Comparison of ENCODE assay signal across 24 cellular contexts in the genomic region with DNA sequence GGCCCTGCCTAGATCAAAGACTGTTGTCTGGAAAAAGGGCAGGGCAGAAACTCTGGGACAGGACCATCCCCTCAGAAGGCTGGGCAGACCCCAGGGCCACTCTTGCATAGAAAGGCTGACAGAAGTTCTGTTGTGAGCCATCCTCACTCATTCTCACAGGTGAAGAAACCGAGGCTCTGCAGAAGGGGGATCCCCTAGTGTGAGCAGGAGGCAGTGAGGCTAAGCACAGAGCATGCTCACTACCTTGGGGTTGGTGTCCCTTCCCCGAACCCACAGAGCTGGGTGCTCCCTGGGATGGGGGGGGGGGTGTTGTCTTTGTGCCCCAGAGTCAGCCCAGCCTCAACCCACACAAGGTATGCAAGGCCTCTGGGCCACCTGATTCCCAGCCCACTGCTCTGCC. TPM values are rescaled to one million over a fixed set of nuclear protein-coding genes. Genes with fewer than 3 reads are reported as not detected.
DNase-seq lines count a peak whose midpoint lies in the region; ATAC-seq and TF ChIP-seq lines count a peak whose summit lies in the region.
"Had no signal": no experiment of that assay in that cellular context is flagged by ENCODE, and none has a peak within 500 bp of the region (broad histone marks: within the 10 kb centered on the region; RNA-seq: fewer than 3 reads in every experiment).

No MANE protein-coding gene starts in this region.

- no peak overlapping the region for H3K4me3 Mint-ChIP-seq in activated CD4-positive, alpha-beta memory T cell treated with anti-CD3 and anti-CD28 coated beads for 36 hours
- no peak overlapping the region for H3K4me3 Mint-ChIP-seq in activated CD4-positive, alpha-beta memory T cell treated with anti-CD3 and anti-CD28 coated beads, Interleukin-2, amount 10 ng/mL, durations not matched to agents 7 days and 5 days
- H3K4me3 Mint-ChIP-seq in activated naive CD4-positive, alpha-beta T cell treated with anti-CD3 and anti-CD28 coated beads for 36 hours: no peak overlapping the region
- H3K4me3 Mint-ChIP-seq in activated T-helper 17 cell treated with anti-CD3 and anti-CD28 coated beads, Interleukin-2, amount 50 U/mL, for 72 hours: no peak overlapping the region
- H3K4me3 Mint-ChIP-seq in progenitor cell of endocrine pancreas (ENCODE audit: low read depth): no peak overlapping the region
- H3K4me3 Mint-ChIP-seq: CD14-positive monocyte; CD4-positive, alpha-beta T cell; CD8-positive, alpha-beta memory T cell; GM23338; H9 had no signal

- peak; percentile 48 to 56 for ATAC-seq in activated naive CD4-positive, alpha-beta T cell treated with anti-CD3 and anti-CD28 coated beads, Interleukin-2, amount 50 U/mL, for 72 hours
- ATAC-seq in activated T-helper 17 cell treated with anti-CD3 and anti-CD28 coated beads, Interleukin-2, amount 50 U/mL, for 72 hours (replicated peaks): peak; percentile 78
- peak; percentile 62 for ATAC-seq in stimulated activated naive CD8-positive, alpha-beta T cell treated with anti-CD3 and anti-CD28 coated beads, Interleukin-15, Interleukin-2, amounts not matched to agents 100 U/mL and 50 U/mL, for 24 hours
- ATAC-seq: A549, GM12878, GM23338, HCT116 had no signal

- no peaks in the 10 kb centered on the region for H3K36me3 Mint-ChIP-seq in activated CD4-positive, alpha-beta memory T cell treated with anti-CD3 and anti-CD28 coated beads for 36 hours
- H3K36me3 Mint-ChIP-seq in activated CD4-positive, alpha-beta memory T cell treated with anti-CD3 and anti-CD28 coated beads, Interleukin-2, amount 10 ng/mL, durations not matched to agents 7 days and 5 days (ENCODE audit: low read depth): no peaks in the 10 kb centered on the region
- H3K36me3 Mint-ChIP-seq in activated naive CD4-positive, alpha-beta T cell treated with anti-CD3 and anti-CD28 coated beads, Interleukin-2, amount 50 U/mL, for 72 hours: no peaks in the 10 kb centered on the region
- H3K36me3 Mint-ChIP-seq in activated naive CD4-positive, alpha-beta T cell treated with anti-CD3 and anti-CD28 coated beads for 36 hours (ENCODE audit: low read depth): no peaks in the 10 kb centered on the region
- H3K36me3 Mint-ChIP-seq in activated T-helper 17 cell treated with anti-CD3 and anti-CD28 coated beads, Interleukin-2, amount 50 U/mL, for 72 hours (ENCODE audit: low read depth): no peaks in the 10 kb centered on the region
- no peaks in the 10 kb centered on the region for H3K36me3 Mint-ChIP-seq in progenitor cell of endocrine pancreas (ENCODE audit: insufficient read depth)
- H3K36me3 Mint-ChIP-seq: CD14-positive monocyte had no signal

- intact Hi-C loops in activated CD4-positive, alpha-beta memory T cell treated with anti-CD3 and anti-CD28 coated beads for 36 hours (cut with micrococcal nuclease): no loop called here
- intact Hi-C loops in activated naive CD4-positive, alpha-beta T cell treated with anti-CD3 and anti-CD28 coated beads for 36 hours (cut with micrococcal nuclease): no loop called here

- no peaks in the 10 kb centered on the region for H3K27me3 Mint-ChIP-seq in activated CD4-positive, alpha-beta memory T cell treated with anti-CD3 and anti-CD28 coated beads for 36 hours
- H3K27me3 Mint-ChIP-seq in activated CD4-positive, alpha-beta memory T cell treated with anti-CD3 and anti-CD28 coated beads, Interleukin-2, amount 10 ng/mL, durations not matched to agents 7 days and 5 days: no peaks in the 10 kb centered on the region
- no peaks in the 10 kb centered on the region for H3K27me3 Mint-ChIP-seq in activated naive CD4-positive, alpha-beta T cell treated with anti-CD3 and anti-CD28 coated beads for 36 hours (ENCODE audit: low read depth)
- peaks cover 5% of the 10 kb centered on the region for H3K27me3 Mint-ChIP-seq in activated T-helper 17 cell treated with anti-CD3 and anti-CD28 coated beads, Interleukin-2, amount 50 U/mL, for 72 hours
- peaks cover 13% of the 10 kb centered on the region for H3K27me3 Mint-ChIP-seq in progenitor cell of endocrine pancreas
- H3K27me3 Mint-ChIP-seq: CD4-positive, alpha-beta T cell had no signal

- DNase-seq in activated CD4-positive, alpha-beta memory T cell treated with anti-CD3 and anti-CD28 coated beads for 36 hours: peak; percentile 16
- no peak for DNase-seq in activated CD4-positive, alpha-beta memory T cell treated with anti-CD3 and anti-CD28 coated beads, Interleukin-2, amount 10 ng/mL, durations not matched to agents 7 days and 5 days
- DNase-seq in activated naive CD4-positive, alpha-beta T cell treated with anti-CD3 and anti-CD28 coated beads, Interleukin-2, amount 50 U/mL, for 72 hours (ENCODE audit: low spot score in 2 of 2): no peak
- no peak for DNase-seq in activated naive CD4-positive, alpha-beta T cell treated with anti-CD3 and anti-CD28 coated beads for 36 hours
- DNase-seq in stimulated activated naive CD8-positive, alpha-beta T cell treated with anti-CD3 and anti-CD28 coated beads, Interleukin-15, Interleukin-2, amounts not matched to agents 100 U/mL and 50 U/mL, for 24 hours: peak; percentile 14
- no peak for DNase-seq in progenitor cell of endocrine pancreas (ENCODE audit: low spot score, unreplicated experiment)
- DNase-seq in activated effector memory CD4-positive, alpha-beta T cell treated with anti-CD3 and anti-CD28 coated beads, Interleukin-2, amount 50 U/mL, for 16 hours: no peak
- DNase-seq: 8988T; ACHN; AML-193; BE2C; CD4-positive, alpha-beta T cell; CD8-positive, alpha-beta memory T cell; DMS 273 treated with DMSO at 0.1 percent for 48 hours; DMS79; EL; GDM1; H9 had no signal

- TF ChIP-seq CTCF in progenitor cell of endocrine pancreas (IDR thresholded peaks at IDR 0.05; ENCODE audit: unreplicated experiment): no peak

- H3K4me1 Mint-ChIP-seq in activated CD4-positive, alpha-beta memory T cell treated with anti-CD3 and anti-CD28 coated beads for 36 hours (ENCODE audit: low read depth): no peaks in the 10 kb centered on the region
- H3K4me1 Mint-ChIP-seq in activated CD4-positive, alpha-beta memory T cell treated with anti-CD3 and anti-CD28 coated beads, Interleukin-2, amount 10 ng/mL, durations not matched to agents 7 days and 5 days: no peaks in the 10 kb centered on the region
- H3K4me1 Mint-ChIP-seq in activated naive CD4-positive, alpha-beta T cell treated with anti-CD3 and anti-CD28 coated beads for 36 hours (ENCODE audit: low read depth): no peaks in the 10 kb centered on the region
- no peaks in the 10 kb centered on the region for H3K4me1 Mint-ChIP-seq in activated T-helper 17 cell treated with anti-CD3 and anti-CD28 coated beads, Interleukin-2, amount 50 U/mL, for 72 hours
- H3K4me1 Mint-ChIP-seq in progenitor cell of endocrine pancreas (ENCODE audit: low read depth): no peaks in the 10 kb centered on the region
- H3K4me1 Mint-ChIP-seq: CD14-positive monocyte; CD8-positive, alpha-beta memory T cell had no signal

- POLR2A ChIA-PET in activated CD4-positive, alpha-beta memory T cell treated with anti-CD3 and anti-CD28 coated beads for 36 hours (lab: Charles Lee): no interaction called here
- POLR2A ChIA-PET in activated CD4-positive, alpha-beta memory T cell treated with anti-CD3 and anti-CD28 coated beads, Interleukin-2, amount 10 ng/mL, durations not matched to agents 7 days and 5 days (lab: Charles Lee): no interaction called here

- no peaks in the 10 kb centered on the region for H3K9me3 Mint-ChIP-seq in activated CD4-positive, alpha-beta memory T cell treated with anti-CD3 and anti-CD28 coated beads for 36 hours
- no peaks in the 10 kb centered on the region for H3K9me3 Mint-ChIP-seq in activated CD4-positive, alpha-beta memory T cell treated with anti-CD3 and anti-CD28 coated beads, Interleukin-2, amount 10 ng/mL, durations not matched to agents 7 days and 5 days
- peaks cover 0 to 5% of the 10 kb centered on the region in 2 donors for H3K9me3 Mint-ChIP-seq in activated naive CD4-positive, alpha-beta T cell treated with anti-CD3 and anti-CD28 coated beads, Interleukin-2, amount 50 U/mL, for 72 hours
- H3K9me3 Mint-ChIP-seq in activated naive CD4-positive, alpha-beta T cell treated with anti-CD3 and anti-CD28 coated beads for 36 hours: no peaks in the 10 kb centered on the region
- no peaks in the 10 kb centered on the region for H3K9me3 Mint-ChIP-seq in activated T-helper 17 cell treated with anti-CD3 and anti-CD28 coated beads, Interleukin-2, amount 50 U/mL, for 72 hours
- no peaks in the 10 kb centered on the region for H3K9me3 Mint-ChIP-seq in progenitor cell of endocrine pancreas (ENCODE audit: low read depth)
- H3K9me3 Mint-ChIP-seq: CD4-positive, alpha-beta T cell; CD8-positive, alpha-beta memory T cell; GM23338; H9 had no signal

- CTCF ChIA-PET in activated CD4-positive, alpha-beta memory T cell treated with anti-CD3 and anti-CD28 coated beads for 36 hours (lab: Charles Lee): no interaction called here
- CTCF ChIA-PET in activated CD4-positive, alpha-beta memory T cell treated with anti-CD3 and anti-CD28 coated beads, Interleukin-2, amount 10 ng/mL, durations not matched to agents 7 days and 5 days (lab: Charles Lee): no interaction called here
- CTCF ChIA-PET in activated naive CD4-positive, alpha-beta T cell treated with anti-CD3 and anti-CD28 coated beads for 36 hours (lab: Charles Lee): no interaction called here

- no peak overlapping the region for H3K27ac Mint-ChIP-seq in activated CD4-positive, alpha-beta memory T cell treated with anti-CD3 and anti-CD28 coated beads for 36 hours
- no peak overlapping the region for H3K27ac Mint-ChIP-seq in activated CD4-positive, alpha-beta memory T cell treated with anti-CD3 and anti-CD28 coated beads, Interleukin-2, amount 10 ng/mL, durations not matched to agents 7 days and 5 days
- H3K27ac Mint-ChIP-seq in activated naive CD4-positive, alpha-beta T cell treated with anti-CD3 and anti-CD28 coated beads, Interleukin-2, amount 50 U/mL, for 72 hours: no peak overlapping the region
- H3K27ac Mint-ChIP-seq in activated naive CD4-positive, alpha-beta T cell treated with anti-CD3 and anti-CD28 coated beads for 36 hours: no peak overlapping the region
- no peak overlapping the region for H3K27ac Mint-ChIP-seq in activated T-helper 17 cell treated with anti-CD3 and anti-CD28 coated beads, Interleukin-2, amount 50 U/mL, for 72 hours
- no peak overlapping the region for H3K27ac Mint-ChIP-seq in progenitor cell of endocrine pancreas
- H3K27ac Mint-ChIP-seq: CD14-positive monocyte; CD4-positive, alpha-beta T cell; GM23338 had no signal

RNA-seq across cellular contexts. Expression of a gene that starts 50.9 kb away (rescaled TPM):
- total RNA-seq in activated CD4-positive, alpha-beta memory T cell treated with anti-CD3 and anti-CD28 coated beads for 36 hours: 10 to 100 TPM; 16.0 TPM
- total RNA-seq in activated CD4-positive, alpha-beta memory T cell treated with anti-CD3 and anti-CD28 coated beads, Interleukin-2, amount 10 ng/mL, durations not matched to agents 7 days and 5 days: 10 to 100 TPM; 22.1 to 22.7 TPM
- total RNA-seq in activated naive CD4-positive, alpha-beta T cell treated with anti-CD3 and anti-CD28 coated beads, Interleukin-2, amount 50 U/mL, for 72 hours: 10 to 100 TPM; 10.9 to 15.1 TPM
- 10 to 100 TPM; 10.6 to 11.1 TPM for total RNA-seq in activated naive CD4-positive, alpha-beta T cell treated with anti-CD3 and anti-CD28 coated beads for 36 hours
- total RNA-seq in activated T-helper 17 cell treated with anti-CD3 and anti-CD28 coated beads, Interleukin-2, amount 50 U/mL, for 72 hours: 10 to 100 TPM; 14.3 to 21.9 TPM
- total RNA-seq in progenitor cell of endocrine pancreas: 32.7 and 33.0 TPM in 2 replicates

RNA-seq across cellular contexts. Expression of a gene that starts 59.5 kb away (rescaled TPM):
- total RNA-seq in activated CD4-positive, alpha-beta memory T cell treated with anti-CD3 and anti-CD28 coated beads for 36 hours: 10 to 100 TPM; 17.8 to 20.1 TPM
- total RNA-seq in activated CD4-positive, alpha-beta memory T cell treated with anti-CD3 and anti-CD28 coated beads, Interleukin-2, amount 10 ng/mL, durations not matched to agents 7 days and 5 days: 10 to 100 TPM; 37.1 to 39.7 TPM
- 10 to 100 TPM; 18.1 to 34.3 TPM for total RNA-seq in activated naive CD4-positive, alpha-beta T cell treated with anti-CD3 and anti-CD28 coated beads, Interleukin-2, amount 50 U/mL, for 72 hours
- 10 to 100 TPM; 11.0 to 11.3 TPM for total RNA-seq in activated naive CD4-positive, alpha-beta T cell treated with anti-CD3 and anti-CD28 coated beads for 36 hours
- total RNA-seq in activated T-helper 17 cell treated with anti-CD3 and anti-CD28 coated beads, Interleukin-2, amount 50 U/mL, for 72 hours: 10 to 100 TPM; 35.6 to 40.8 TPM
- 18.7 and 19.2 TPM in 2 replicates for total RNA-seq in progenitor cell of endocrine pancreas

RNA-seq across cellular contexts. Expression of a gene that starts 59.6 kb away (rescaled TPM):
- 10 to 100 TPM; 33.2 to 35.8 TPM for total RNA-seq in activated CD4-positive, alpha-beta memory T cell treated with anti-CD3 and anti-CD28 coated beads for 36 hours
- total RNA-seq in activated CD4-positive, alpha-beta memory T cell treated with anti-CD3 and anti-CD28 coated beads, Interleukin-2, amount 10 ng/mL, durations not matched to agents 7 days and 5 days: 10 to 100 TPM; 48.8 to 50.1 TPM
- 10 to 100 TPM; 42.3 to 50.7 TPM for total RNA-seq in activated naive CD4-positive, alpha-beta T cell treated with anti-CD3 and anti-CD28 coated beads, Interleukin-2, amount 50 U/mL, for 72 hours
- total RNA-seq in activated naive CD4-positive, alpha-beta T cell treated with anti-CD3 and anti-CD28 coated beads for 36 hours: 10 to 100 TPM; 27.7 to 31.3 TPM
- total RNA-seq in activated T-helper 17 cell treated with anti-CD3 and anti-CD28 coated beads, Interleukin-2, amount 50 U/mL, for 72 hours: 10 to 100 TPM; 50.2 to 96.5 TPM
- 25.7 and 31.6 TPM in 2 replicates for total RNA-seq in progenitor cell of endocrine pancreas

Comparison
In these comparisons a context has a peak if more than half of its experiments do, and no peak if none do; other contexts are left out.
1. DNase-seq: peak in activated CD4-positive, alpha-beta memory T cell treated with anti-CD3 and anti-CD28 coated beads for 36 hours (single experiment) and stimulated activated naive CD8-positive, alpha-beta T cell treated with anti-CD3 and anti-CD28 coated beads, Interleukin-15, Interleukin-2, amounts not matched to agents 100 U/mL and 50 U/mL, for 24 hours (single experiment); none in activated CD4-positive, alpha-beta memory T cell treated with anti-CD3 and anti-CD28 coated beads, Interleukin-2, amount 10 ng/mL, durations not matched to agents 7 days and 5 days (single experiment), activated naive CD4-positive, alpha-beta T cell treated with anti-CD3 and anti-CD28 coated beads, Interleukin-2, amount 50 U/mL, for 72 hours (0 of 2), activated naive CD4-positive, alpha-beta T cell treated with anti-CD3 and anti-CD28 coated beads for 36 hours (single experiment), progenitor cell of endocrine pancreas (single experiment) and activated effector memory CD4-positive, alpha-beta T cell treated with anti-CD3 and anti-CD28 coated beads, Interleukin-2, amount 50 U/mL, for 16 hours (single experiment).
2. Peak in every context shown above with its lines, with median percentiles within 50 percentile points of each other: ATAC-seq.